8 cellular contexts compared by ENCODE assay signal in genomic region chr22:40347300-40347699, GRCh38. TPM values are rescaled to one million over a fixed set of nuclear protein-coding genes. Genes with fewer than 3 reads are reported as not detected.
DNase-seq lines count a peak whose midpoint lies in the region; ATAC-seq, FAIRE-seq and TF ChIP-seq lines count a peak whose summit lies in the region.

No MANE protein-coding gene starts in this region.

- BruUV-seq in OCI-LY7 (replicated peaks; lab: Mats Ljungman, UMichigan): TSS peak; percentile 72
- BruUV-seq in endothelial cell of umbilical vein (replicated peaks; lab: Mats Ljungman, UMichigan): TSS peak; percentile 51

- DNase-seq in CD4-positive, CD25-positive, alpha-beta regulatory T cell: no peak
- DNase-seq in OCI-LY7 (ENCODE audit: low spot score) (no peak), endothelial cell of umbilical vein (ENCODE audit: low read depth, low spot score) (no peak), osteoblast (ENCODE audit: insufficient read length, low spot score, missing footprints) (no peak), NCI-H1930 (lab: John Stamatoyannopoulos, UW) (no peak)
- DNase-seq in stimulated activated naive CD4-positive, alpha-beta T cell (lab: John Stamatoyannopoulos, UW): no peak

- H3K27ac ChIP-seq in CD4-positive, CD25-positive, alpha-beta regulatory T cell (ENCODE audit: insufficient read depth, low read length, poor library complexity, severe bottlenecking): peak overlapping the region; percentile 85
- H3K27ac ChIP-seq in OCI-LY7 (ENCODE audit: low read depth, low read length, poor library complexity, severe bottlenecking): peak overlapping the region; percentile 96
- peak overlapping the region; percentile 51 for H3K27ac ChIP-seq in endothelial cell of umbilical vein (ENCODE audit: insufficient read depth, low read depth, low read length)
- peak overlapping the region; percentile 73 for H3K27ac ChIP-seq in osteoblast (ENCODE audit: low read depth, low read length)

- peaks cover 31% of the 10 kb centered on the region for H3K36me3 ChIP-seq in CD4-positive, CD25-positive, alpha-beta regulatory T cell (ENCODE audit: control insufficient read depth, insufficient read depth, low read length)
- peaks cover 41% of the 10 kb centered on the region for H3K36me3 ChIP-seq in OCI-LY7 (ENCODE audit: insufficient read depth, low read length)
- H3K36me3 ChIP-seq in endothelial cell of umbilical vein (ENCODE audit: control insufficient read depth in 2 of 2, extremely low read depth in 1 of 2, insufficient read depth in 2 of 2, low read length in 2 of 2): peaks cover 4 to 6% of the 10 kb centered on the region in 2 experiments
- H3K36me3 ChIP-seq in osteoblast (ENCODE audit: insufficient read depth, low read length): peaks cover 37% of the 10 kb centered on the region

- peaks cover 57% of the 10 kb centered on the region for H3K79me2 ChIP-seq in OCI-LY7 (ENCODE audit: insufficient read depth, low read depth, low read length)
- peaks cover 39% of the 10 kb centered on the region for H3K79me2 ChIP-seq in endothelial cell of umbilical vein (ENCODE audit: control insufficient read depth, insufficient read depth, low read length)
- H3K79me2 ChIP-seq in osteoblast (ENCODE audit: insufficient read depth, low read length): peaks cover 45% of the 10 kb centered on the region

- H4K20me1 ChIP-seq in OCI-LY7 (ENCODE audit: insufficient read depth, low read length) (no peaks in the 10 kb centered on the region), endothelial cell of umbilical vein (replicated peaks; ENCODE audit: control insufficient read depth, extremely low read depth, insufficient read depth, low read length) (no peaks in the 10 kb centered on the region), osteoblast (ENCODE audit: insufficient read depth, low read length) (peaks cover 17% of the 10 kb centered on the region)

- no peak for ATAC-seq in CD4-positive, CD25-positive, alpha-beta regulatory T cell (ENCODE audit: low read depth in 2 of 2)
- ATAC-seq in GM21737 (IDR thresholded peaks at IDR 0.05; ENCODE audit: unreplicated experiment): no peak
- no peak for ATAC-seq in HG03175 (IDR thresholded peaks at IDR 0.05; ENCODE audit: unreplicated experiment)

- H3K9me1 ChIP-seq in endothelial cell of umbilical vein (replicated peaks; ENCODE audit: control insufficient read depth, extremely low read depth, insufficient read depth, low read length): no peaks in the 10 kb centered on the region

- no peak overlapping the region; the same call in 1 of the 2 replicates for H2AFZ ChIP-seq in OCI-LY7 (ENCODE audit: low read length)
- H2AFZ ChIP-seq in endothelial cell of umbilical vein (ENCODE audit: low read depth, low read length): peak overlapping the region; percentile 93
- H2AFZ ChIP-seq in osteoblast (ENCODE audit: low read length): peak overlapping the region; percentile 98

- no peak for FAIRE-seq in endothelial cell of umbilical vein (lab: Jason Lieb, UNC)

- H3K27ac Mint-ChIP-seq in CD4-positive, CD25-positive, alpha-beta regulatory T cell: peak overlapping the region; percentile 76 to 97 (median 96)

- no peaks in the 10 kb centered on the region for H3K9me3 ChIP-seq in CD4-positive, CD25-positive, alpha-beta regulatory T cell (ENCODE audit: control insufficient read depth in 2 of 2, low read length in 2 of 2)
- no peaks in the 10 kb centered on the region for H3K9me3 ChIP-seq in OCI-LY7 (ENCODE audit: low read length)
- no peaks in the 10 kb centered on the region for H3K9me3 ChIP-seq in endothelial cell of umbilical vein (replicated peaks; ENCODE audit: control insufficient read depth, insufficient read depth, low read length)
- no peaks in the 10 kb centered on the region for H3K9me3 ChIP-seq in osteoblast (ENCODE audit: low read depth, low read length)

- peaks cover 35% of the 10 kb centered on the region for H3K4me1 ChIP-seq in CD4-positive, CD25-positive, alpha-beta regulatory T cell (ENCODE audit: control insufficient read depth, insufficient read depth, low read length, poor library complexity, severe bottlenecking)
- H3K4me1 ChIP-seq in OCI-LY7 (ENCODE audit: insufficient read depth, low read length, poor library complexity, severe bottlenecking) (peaks cover 21% of the 10 kb centered on the region), endothelial cell of umbilical vein (ENCODE audit: control insufficient read depth, extremely low read depth, insufficient read depth, low read length) (peaks cover 16% of the 10 kb centered on the region), osteoblast (ENCODE audit: insufficient read depth, low read length) (peaks cover 14% of the 10 kb centered on the region)

- dilution Hi-C loops in endothelial cell of umbilical vein (cut with MboI; ENCODE audit: extremely low pct_ligation_motif_present, low sequenced_read_pairs): no loop called here

- H3K9me2 ChIP-seq in OCI-LY7 (ENCODE audit: insufficient read depth, low read length): no peaks in the 10 kb centered on the region

- peaks cover 23 to 53% (median 36%) of the 10 kb centered on the region in 4 donors for H3K4me1 Mint-ChIP-seq in CD4-positive, CD25-positive, alpha-beta regulatory T cell

- TF ChIP-seq POLR2A in endothelial cell of umbilical vein (IDR thresholded peaks at IDR 0.05; ENCODE audit: low read depth, low read length): no peak

- no peaks in the 10 kb centered on the region for H3K27me3 ChIP-seq in CD4-positive, CD25-positive, alpha-beta regulatory T cell (ENCODE audit: control insufficient read depth, insufficient read depth, low read length)
- H3K27me3 ChIP-seq in endothelial cell of umbilical vein (ENCODE audit: control insufficient read depth in 2 of 2, insufficient read depth in 2 of 2, low read length in 2 of 2) (no peaks in the 10 kb centered on the region), osteoblast (ENCODE audit: insufficient read depth, low read length) (no peaks in the 10 kb centered on the region)

- H3K4me3 ChIP-seq in CD4-positive, CD25-positive, alpha-beta regulatory T cell (ENCODE audit: low read depth, low read length): peak overlapping the region; percentile 91
- peak overlapping the region; percentile 80 for H3K4me3 ChIP-seq in OCI-LY7 (ENCODE audit: low read depth, low read length, poor library complexity, severe bottlenecking)
- peak overlapping the region; percentile 76 to 98 (median 90) for H3K4me3 ChIP-seq in endothelial cell of umbilical vein (replicated peaks in 1 of 3; ENCODE audit: insufficient read depth in 1 of 3, low read depth in 1 of 3, low read length in 3 of 3)
- peak overlapping the region; percentile 96 for H3K4me3 ChIP-seq in osteoblast (ENCODE audit: insufficient read depth, low read length)

- H3K27me3 Mint-ChIP-seq in CD4-positive, CD25-positive, alpha-beta regulatory T cell: no peaks in the 10 kb centered on the region

- H3K36me3 Mint-ChIP-seq in CD4-positive, CD25-positive, alpha-beta regulatory T cell: peaks cover 4% of the 10 kb centered on the region

- intact Hi-C loops in OCI-LY7 (cut with micrococcal nuclease; ENCODE audit: unreplicated experiment) (loop anchor here (2.0 to 5.0 kb wide), 2 partner anchors 135 to 814 kb away; partner anchors contain the start of gene RPS19BP1), endothelial cell of umbilical vein (cut with micrococcal nuclease) (loop anchor here (5.0 kb wide), 4 partner anchors 70 to 815 kb away; partner anchors contain the start of gene RPS19BP1)

- peak overlapping the region; percentile 87 for H3K4me2 ChIP-seq in OCI-LY7 (ENCODE audit: low read length)
- H3K4me2 ChIP-seq in endothelial cell of umbilical vein (ENCODE audit: insufficient read depth, low read length): peak overlapping the region; percentile 91
- H3K4me2 ChIP-seq in osteoblast (ENCODE audit: insufficient read depth, low read length): peak overlapping the region; percentile 93

- CTCF ChIA-PET in OCI-LY7 (lab: Charles Lee; ENCODE audit: unreplicated experiment) (interaction anchor here (0.5 kb wide), 1 partner anchor 473 kb away, joined by 3 read pairs; no protein-coding TSS in a partner anchor), endothelial cell of umbilical vein (lab: Charles Lee) (interaction anchor here (0.6 to 4.0 kb wide), 23 partner anchors 12 to 811 kb away, joined by 3 to 33 read pairs (median 5); partner anchors contain the start of gene TNRC6B)

- no peaks in the 10 kb centered on the region for H3K9me3 Mint-ChIP-seq in CD4-positive, CD25-positive, alpha-beta regulatory T cell

- peak overlapping the region; percentile 97 to 99 (median 98) for H3K4me3 Mint-ChIP-seq in CD4-positive, CD25-positive, alpha-beta regulatory T cell

- TF ChIP-seq CTCF in OCI-LY7 (conservative IDR thresholded peaks at IDR 0.05; ENCODE audit: low read length): no peak
- no peak for TF ChIP-seq CTCF in endothelial cell of umbilical vein (IDR thresholded peaks at IDR 0.05; ENCODE audit: extremely low read depth in 1 of 2, insufficient read depth in 1 of 2, low read depth in 1 of 2, low read length in 2 of 2)
- TF ChIP-seq CTCF in osteoblast (IDR thresholded peaks at IDR 0.05; ENCODE audit: extremely low read depth, low read depth, low read length): no peak

- POLR2A ChIA-PET in OCI-LY7 (lab: Charles Lee): interaction anchor here (1.1 to 3.8 kb wide), 3 partner anchors 24 to 303 kb away, joined by 4 to 14 read pairs (median 8); no protein-coding TSS in a partner anchor
- POLR2A ChIA-PET in endothelial cell of umbilical vein (lab: Charles Lee): no interaction called here

- peak overlapping the region; percentile 80 for H3K9ac ChIP-seq in endothelial cell of umbilical vein (replicated peaks; ENCODE audit: extremely low read depth, insufficient read depth, low read length)

RNA-seq across cellular contexts. Expression of gene ADSL, which starts 1.0 kb away (rescaled TPM):
- 66.5 TPM for total RNA-seq in CD4-positive, CD25-positive, alpha-beta regulatory T cell
- 100 to 1,000 TPM; 122 to 134 (median 130) TPM for polyA plus RNA-seq in CD4-positive, CD25-positive, alpha-beta regulatory T cell
- 117 and 141 TPM in 2 replicates for total RNA-seq in OCI-LY7 (2014; rRNA removed; shearing (Covaris generic))
- total RNA-seq in OCI-LY7 (2022) (120 and 137 TPM in 2 replicates), endothelial cell of umbilical vein (86.2 and 103 TPM in 2 replicates), osteoblast (120 and 155 TPM in 2 replicates)
- 110 and 141 TPM in 2 replicates for polyA plus RNA-seq in endothelial cell of umbilical vein
- 140 and 151 TPM in 2 replicates for polyA plus RNA-seq in endothelial cell of umbilical vein (2011; cell fraction: cytosol; rRNA removed)
- polyA plus RNA-seq in endothelial cell of umbilical vein (2011; cell fraction: nucleus; rRNA removed): 148 and 166 TPM in 2 replicates
- 81.8 and 116 TPM in 2 replicates for polyA plus RNA-seq in endothelial cell of umbilical vein (2012)
- polyA minus RNA-seq in endothelial cell of umbilical vein: 120 and 128 TPM in 2 replicates
- 58.8 TPM for polyA minus RNA-seq in endothelial cell of umbilical vein (2011; cell fraction: cytosol; rRNA and poly(A)+ RNA removed)
- 34.9 and 49.4 TPM in 2 replicates for polyA minus RNA-seq in endothelial cell of umbilical vein (2011; cell fraction: nucleus; rRNA and poly(A)+ RNA removed)

RNA-seq across cellular contexts. Expression of gene SGSM3, which starts 23.1 kb away (rescaled TPM):
- 83.3 TPM for total RNA-seq in CD4-positive, CD25-positive, alpha-beta regulatory T cell
- 10 to 100 TPM; 26.8 to 35.6 (median 31.1) TPM for polyA plus RNA-seq in CD4-positive, CD25-positive, alpha-beta regulatory T cell
- total RNA-seq in OCI-LY7 (2014; rRNA removed; shearing (Covaris generic)): 168 and 197 TPM in 2 replicates
- 130 and 144 TPM in 2 replicates for total RNA-seq in OCI-LY7 (2022)
- total RNA-seq in endothelial cell of umbilical vein: 76.4 and 78.6 TPM in 2 replicates
- 92.1 and 112 TPM in 2 replicates for polyA plus RNA-seq in endothelial cell of umbilical vein
- polyA plus RNA-seq in endothelial cell of umbilical vein (2011; cell fraction: cytosol; rRNA removed): 46.9 and 65.8 TPM in 2 replicates
- 526 and 636 TPM in 2 replicates for polyA plus RNA-seq in endothelial cell of umbilical vein (2011; cell fraction: nucleus; rRNA removed)
- polyA plus RNA-seq in endothelial cell of umbilical vein (2012): 43.9 and 64.8 TPM in 2 replicates
- 54.7 and 76.1 TPM in 2 replicates for polyA minus RNA-seq in endothelial cell of umbilical vein
- 25.5 TPM for polyA minus RNA-seq in endothelial cell of umbilical vein (2011; cell fraction: cytosol; rRNA and poly(A)+ RNA removed)
- polyA minus RNA-seq in endothelial cell of umbilical vein (2011; cell fraction: nucleus; rRNA and poly(A)+ RNA removed): 69.6 and 147 TPM in 2 replicates
- total RNA-seq in osteoblast: 31.2 and 35.5 TPM in 2 replicates
